In the genomic region with DNA sequence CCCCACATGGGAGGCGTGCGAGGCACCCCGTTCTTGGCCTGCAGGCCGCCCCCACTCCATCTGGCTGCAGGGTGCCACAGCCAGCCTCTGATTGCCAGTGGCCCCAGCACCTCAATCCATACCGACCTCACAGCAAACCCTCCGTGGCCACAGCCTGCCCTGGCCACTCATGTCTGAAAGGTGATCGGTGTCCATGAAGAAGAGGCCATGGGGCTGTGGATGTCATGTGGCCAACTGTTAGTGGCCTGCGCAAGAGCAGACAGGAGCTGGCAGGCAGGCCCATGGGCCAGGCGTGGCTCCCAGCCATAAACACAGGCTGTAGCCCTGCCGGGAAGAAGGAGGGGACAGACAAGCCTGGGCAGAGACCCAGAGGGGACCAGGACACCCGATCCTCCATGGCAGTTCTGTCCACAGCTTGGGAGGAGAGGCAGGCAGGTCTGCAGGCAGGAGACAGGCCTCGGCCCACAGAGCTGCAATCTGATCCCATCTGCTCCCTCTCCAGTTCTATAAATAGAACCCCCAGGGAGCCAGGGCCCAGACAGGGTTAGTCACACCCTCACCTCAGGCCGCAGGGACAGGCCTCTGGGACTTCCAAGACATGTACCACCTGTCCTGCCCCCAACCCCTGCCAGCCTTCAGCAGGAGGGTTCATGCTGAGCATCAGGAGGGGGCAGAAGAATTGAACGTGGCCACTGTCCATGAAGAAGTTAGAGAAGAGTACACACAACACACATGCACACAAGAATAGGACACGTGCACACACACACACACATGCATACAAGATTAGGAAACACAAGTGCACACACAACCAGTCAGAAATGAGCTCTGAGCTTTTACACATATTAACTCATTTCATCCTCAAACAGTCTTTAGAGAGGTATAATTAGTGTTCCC, we compare ENCODE assay signal across 8 cellular contexts. TPM values are rescaled to one million over a fixed set of nuclear protein-coding genes. Genes with fewer than 3 reads are reported as not detected.
DNase-seq lines count a peak whose midpoint lies in the region; ATAC-seq and TF ChIP-seq lines count a peak whose summit lies in the region.

No MANE protein-coding gene starts in this region.

- H3K9me3 ChIP-seq in HAP-1: no peaks in the 10 kb centered on the region

- peaks cover 15% of the 10 kb centered on the region for H3K4me1 Mint-ChIP-seq in progenitor cell of endocrine pancreas (ENCODE audit: low read depth)
- H3K4me1 Mint-ChIP-seq in T-helper 2 cell treated with Interferon-gamma antibody and Interleukin-4, amounts not matched to agents 5 μg/mL and 100 μg/mL, for 36 hours (ENCODE audit: low read depth): no peaks in the 10 kb centered on the region

- DNase-seq in HAP-1 (ENCODE audit: low spot score in 2 of 2) (peak; percentile 4 to 51), NCI-H774 (lab: John Stamatoyannopoulos, UW) (peak; percentile 60), fibroblast of villous mesenchyme (ENCODE audit: low read depth) (peak; percentile 85), progenitor cell of endocrine pancreas (ENCODE audit: low spot score, unreplicated experiment) (no peak)
- DNase-seq in T-helper 2 cell treated with Interferon-gamma antibody and Interleukin-4, amounts not matched to agents 5 μg/mL and 100 μg/mL, for 36 hours (ENCODE audit: low spot score): no peak

- in situ Hi-C loops in HAP-1 (cut with MboI; ENCODE audit: low sequenced_read_pairs): no loop called here

- TF ChIP-seq CTCF in fibroblast of villous mesenchyme (IDR thresholded peaks at IDR 0.05; ENCODE audit: insufficient read depth, low read depth, low read length) (no peak), progenitor cell of endocrine pancreas (IDR thresholded peaks at IDR 0.05; ENCODE audit: unreplicated experiment) (no peak)

- ATAC-seq in GM18861 (IDR thresholded peaks at IDR 0.05; ENCODE audit: unreplicated experiment): no peak
- ATAC-seq in HG02885 (IDR thresholded peaks at IDR 0.05; ENCODE audit: poor library complexity, unreplicated experiment): no peak
- no peak for ATAC-seq in HG03457 (IDR thresholded peaks at IDR 0.05; ENCODE audit: unreplicated experiment)

- no peaks in the 10 kb centered on the region for H3K27me3 Mint-ChIP-seq in progenitor cell of endocrine pancreas
- no peaks in the 10 kb centered on the region for H3K27me3 Mint-ChIP-seq in T-helper 2 cell treated with Interferon-gamma antibody and Interleukin-4, amounts not matched to agents 5 μg/mL and 100 μg/mL, for 36 hours (ENCODE audit: low read depth)

- no peak overlapping the region for H3K4me3 Mint-ChIP-seq in progenitor cell of endocrine pancreas (ENCODE audit: low read depth)
- no peak overlapping the region for H3K4me3 Mint-ChIP-seq in T-helper 2 cell treated with Interferon-gamma antibody and Interleukin-4, amounts not matched to agents 5 μg/mL and 100 μg/mL, for 36 hours

- no peak overlapping the region for H3K4me3 ChIP-seq in HAP-1
- H3K4me3 ChIP-seq in fibroblast of villous mesenchyme (ENCODE audit: low read depth, low read length): no peak overlapping the region

- no peaks in the 10 kb centered on the region for H3K36me3 Mint-ChIP-seq in progenitor cell of endocrine pancreas (ENCODE audit: insufficient read depth)
- H3K36me3 Mint-ChIP-seq in T-helper 2 cell treated with Interferon-gamma antibody and Interleukin-4, amounts not matched to agents 5 μg/mL and 100 μg/mL, for 36 hours (ENCODE audit: low read depth): no peaks in the 10 kb centered on the region

- no peaks in the 10 kb centered on the region for H3K9me3 Mint-ChIP-seq in progenitor cell of endocrine pancreas (ENCODE audit: low read depth)
- H3K9me3 Mint-ChIP-seq in T-helper 2 cell treated with Interferon-gamma antibody and Interleukin-4, amounts not matched to agents 5 μg/mL and 100 μg/mL, for 36 hours: no peaks in the 10 kb centered on the region

- H3K4me1 ChIP-seq in HAP-1: no peaks in the 10 kb centered on the region

- H3K27ac Mint-ChIP-seq in progenitor cell of endocrine pancreas: peak overlapping the region; percentile 50
- no peak overlapping the region for H3K27ac Mint-ChIP-seq in T-helper 2 cell treated with Interferon-gamma antibody and Interleukin-4, amounts not matched to agents 5 μg/mL and 100 μg/mL, for 36 hours

- no peaks in the 10 kb centered on the region for H3K36me3 ChIP-seq in HAP-1 (replicated peaks)

- no peaks in the 10 kb centered on the region for H3K27me3 ChIP-seq in HAP-1 (ENCODE audit: low read depth)

RNA-seq across cellular contexts. Expression of gene STEAP3, which starts 16.9 kb away (rescaled TPM):
- 14.5 and 17.7 TPM in 2 replicates for total RNA-seq in fibroblast of villous mesenchyme
- 3.9 and 6.8 TPM in 2 replicates for total RNA-seq in progenitor cell of endocrine pancreas

Comparison
In these comparisons a context has a peak if more than half of its experiments do, and no peak if none do; other contexts are left out.
1. DNase-seq: peak in HAP-1 (2 of 2), NCI-H774 (single experiment) and fibroblast of villous mesenchyme (single experiment); none in progenitor cell of endocrine pancreas (single experiment) and T-helper 2 cell treated with Interferon-gamma antibody and Interleukin-4, amounts not matched to agents 5 μg/mL and 100 μg/mL, for 36 hours (single experiment).